Comparison of ENCODE assay signal across 27 cellular contexts in the genomic region with DNA sequence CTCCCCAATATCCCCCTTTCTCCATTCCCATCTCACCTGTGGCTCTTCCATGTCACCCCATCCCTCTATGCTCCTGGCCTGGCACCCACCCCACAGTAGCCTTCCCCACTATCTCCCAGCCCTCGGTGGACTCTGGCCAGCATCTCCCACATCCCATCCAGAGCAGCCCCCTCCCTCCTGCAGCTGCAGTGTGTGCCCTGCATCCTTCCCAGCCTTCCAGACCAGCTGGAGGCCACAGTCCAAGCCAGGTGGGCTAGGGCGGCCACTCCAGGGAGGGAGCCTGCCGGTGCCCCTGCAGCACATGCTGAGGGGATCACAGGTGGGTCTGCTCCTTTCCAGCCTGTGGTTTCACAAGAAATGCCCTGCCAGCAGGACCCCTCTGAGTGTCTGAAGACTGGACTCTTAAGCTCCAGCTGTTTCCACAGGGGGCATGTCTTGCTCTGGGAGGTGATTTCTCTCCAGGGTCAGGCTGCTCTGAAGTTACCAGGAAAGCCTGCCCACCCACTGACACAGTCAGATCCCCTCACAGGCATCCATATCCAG.
"Had no signal": no experiment of that assay in that cellular context is flagged by ENCODE, and none has a peak within 500 bp of the region (broad histone marks: within the 10 kb centered on the region; RNA-seq: fewer than 3 reads in every experiment).

No MANE protein-coding gene starts in this region.

- H3K4me1 Mint-ChIP-seq: activated naive CD4-positive, alpha-beta T cell treated with anti-CD3 and anti-CD28 coated beads, Interleukin-2, amount 50 U/mL, for 24 hours had no signal

- H3K9ac ChIP-seq: neural progenitor cell had no signal

- H3K27me3 ChIP-seq: body of pancreas, left lung, neural progenitor cell, ovary, right atrium auricular region, upper lobe of left lung had no signal

- H3K4me2 ChIP-seq: neural progenitor cell had no signal

- H3K9me3 Mint-ChIP-seq: activated CD4-positive, alpha-beta T cell treated with anti-CD3 and anti-CD28 coated beads, Interleukin-2, amount 10 ng/mL, durations not matched to agents 24 days and 14 days; activated CD8-positive, alpha-beta T cell treated with anti-CD3 and anti-CD28 coated beads for 36 hours; activated naive CD4-positive, alpha-beta T cell treated with anti-CD3 and anti-CD28 coated beads, Interleukin-2, amount 50 U/mL, for 24 hours; activated T-helper 1 cell treated with anti-CD3 and anti-CD28 coated beads, Interleukin-12 subunit alpha, Interleukin-12 subunit beta, Interleukin-2, Interleukin-4 antibody, amounts not matched to agents 30 ng/mL and 10 ng/mL and 1 ng/mL, durations not matched to agents 14 hours and 24 hours and 36 hours; mesothelial cell of epicardium; naive thymus-derived CD8-positive, alpha-beta T cell; neural progenitor cell had no signal

- DNase-seq: activated CD4-positive, alpha-beta T cell treated with anti-CD3 and anti-CD28 coated beads, Interleukin-2, amount 10 ng/mL, durations not matched to agents 24 days and 14 days; activated CD8-positive, alpha-beta memory T cell treated with anti-CD3 and anti-CD28 coated beads, Interleukin-2, amount 10 ng/mL, durations not matched to agents 7 days and 5 days; activated CD8-positive, alpha-beta T cell treated with anti-CD3 and anti-CD28 coated beads for 36 hours; activated gamma-delta T cell; activated T-cell treated with anti-CD3 and anti-CD28 coated beads for 4 hours; anterior cingulate cortex; body of pancreas; dermis blood vessel endothelial cell; effector memory CD4-positive, alpha-beta T cell; foreskin melanocyte; kidney; left lung; naive thymus-derived CD8-positive, alpha-beta T cell; ovary; psoas muscle; stimulated activated CD4-positive, alpha-beta T cell treated with anti-CD3 and anti-CD28 coated beads, Interleukin-12 subunit alpha, Interleukin-12 subunit beta, amount 100 ng/mL, for 4 hours; SW 1271; T-helper 2 cell; upper lobe of left lung had no signal

- H3K4me3 ChIP-seq: body of pancreas, left lung, lung, neural progenitor cell, ovary, psoas muscle, right atrium auricular region, thoracic aorta, upper lobe of left lung had no signal

- H3K27ac ChIP-seq: body of pancreas, left lung, neural progenitor cell, ovary, psoas muscle, right atrium auricular region, thoracic aorta had no signal

- H3K36me3 Mint-ChIP-seq: activated naive CD4-positive, alpha-beta T cell treated with anti-CD3 and anti-CD28 coated beads, Interleukin-2, amount 50 U/mL, for 24 hours had no signal

- H3K9me3 ChIP-seq: body of pancreas, left lung, ovary, psoas muscle, right atrium auricular region, thoracic aorta, upper lobe of left lung had no signal

- H3K4me3 Mint-ChIP-seq: activated CD4-positive, alpha-beta T cell treated with anti-CD3 and anti-CD28 coated beads, Interleukin-2, amount 10 ng/mL, durations not matched to agents 24 days and 14 days; activated CD8-positive, alpha-beta memory T cell treated with anti-CD3 and anti-CD28 coated beads, Interleukin-2, amount 10 ng/mL, durations not matched to agents 7 days and 5 days; activated CD8-positive, alpha-beta T cell treated with anti-CD3 and anti-CD28 coated beads for 36 hours; activated naive CD4-positive, alpha-beta T cell treated with anti-CD3 and anti-CD28 coated beads, Interleukin-2, amount 50 U/mL, for 24 hours; activated T-helper 1 cell treated with anti-CD3 and anti-CD28 coated beads, Interleukin-12 subunit alpha, Interleukin-12 subunit beta, Interleukin-2, Interleukin-4 antibody, amounts not matched to agents 30 ng/mL and 10 ng/mL and 1 ng/mL, durations not matched to agents 14 hours and 24 hours and 36 hours; mesothelial cell of epicardium; naive thymus-derived CD8-positive, alpha-beta T cell; neural progenitor cell had no signal

- H2AFZ ChIP-seq: neural progenitor cell had no signal

- H3K27ac Mint-ChIP-seq: activated CD4-positive, alpha-beta T cell treated with anti-CD3 and anti-CD28 coated beads, Interleukin-2, amount 10 ng/mL, durations not matched to agents 24 days and 14 days; activated CD8-positive, alpha-beta memory T cell treated with anti-CD3 and anti-CD28 coated beads, Interleukin-2, amount 10 ng/mL, durations not matched to agents 7 days and 5 days; activated CD8-positive, alpha-beta T cell treated with anti-CD3 and anti-CD28 coated beads for 36 hours; activated naive CD4-positive, alpha-beta T cell treated with anti-CD3 and anti-CD28 coated beads, Interleukin-2, amount 50 U/mL, for 24 hours; activated T-helper 1 cell treated with anti-CD3 and anti-CD28 coated beads, Interleukin-12 subunit alpha, Interleukin-12 subunit beta, Interleukin-2, Interleukin-4 antibody, amounts not matched to agents 30 ng/mL and 10 ng/mL and 1 ng/mL, durations not matched to agents 14 hours and 24 hours and 36 hours; mesothelial cell of epicardium; naive thymus-derived CD8-positive, alpha-beta T cell had no signal

- ATAC-seq: activated CD8-positive, alpha-beta memory T cell treated with anti-CD3 and anti-CD28 coated beads, Interleukin-2, amount 10 ng/mL, durations not matched to agents 7 days and 5 days; activated CD8-positive, alpha-beta T cell treated with anti-CD3 and anti-CD28 coated beads for 36 hours; body of pancreas; esophagus mucosa; left lung; naive thymus-derived CD8-positive, alpha-beta T cell; psoas muscle had no signal

- H3K27me3 Mint-ChIP-seq: activated CD4-positive, alpha-beta T cell treated with anti-CD3 and anti-CD28 coated beads, Interleukin-2, amount 10 ng/mL, durations not matched to agents 24 days and 14 days; activated CD8-positive, alpha-beta memory T cell treated with anti-CD3 and anti-CD28 coated beads, Interleukin-2, amount 10 ng/mL, durations not matched to agents 7 days and 5 days; activated CD8-positive, alpha-beta T cell treated with anti-CD3 and anti-CD28 coated beads for 36 hours; activated naive CD4-positive, alpha-beta T cell treated with anti-CD3 and anti-CD28 coated beads, Interleukin-2, amount 50 U/mL, for 24 hours; naive thymus-derived CD8-positive, alpha-beta T cell had no signal

- H3K36me3 ChIP-seq: neural progenitor cell, ovary had no signal
